Comparison of ENCODE assay signal across 1 cellular context in genomic region chr19:39157997-39158389, GRCh38.
TF ChIP-seq lines count a peak whose summit lies in the region.

No MANE protein-coding gene starts in this region.

TF ChIP-seq in HEK293, 187 proteins besides CTCF, POLR2A, EP300 and RAD21 (continued from another document and continues in another):
- TF ChIP-seq ZNF280D (tag by site-specific recombination; IDR thresholded peaks at IDR 0.05), result no peak
- TF ChIP-seq ZNF398 (tag by site-specific recombination; IDR thresholded peaks at IDR 0.05), result no peak
- TF ChIP-seq ZNF404 (tag by site-specific recombination; IDR thresholded peaks at IDR 0.05), result no peak
- no peak for TF ChIP-seq ZNF16 (tag by site-specific recombination; IDR thresholded peaks at IDR 0.05; ENCODE audit: low read depth)
- TF ChIP-seq SP7 (tag by site-specific recombination; IDR thresholded peaks at IDR 0.05), result no peak
- no peak for TF ChIP-seq ZNF530 (tag by site-specific recombination; IDR thresholded peaks at IDR 0.05; ENCODE audit: low read depth)
- TF ChIP-seq ZBTB21 (tag by site-specific recombination; IDR thresholded peaks at IDR 0.05), result no peak
- no peak for TF ChIP-seq ZNF830 (tag by site-specific recombination; IDR thresholded peaks at IDR 0.05; ENCODE audit: low read depth)
- TF ChIP-seq TSHZ1 (tag by site-specific recombination; IDR thresholded peaks at IDR 0.05; ENCODE audit: borderline replicate concordance), result no peak
- peak; percentile 68 for TF ChIP-seq ZBTB26 (tag by site-specific recombination; optimal IDR thresholded peaks at IDR 0.05)
- TF ChIP-seq ZNF138 (tag by site-specific recombination; IDR thresholded peaks at IDR 0.05; ENCODE audit: borderline replicate concordance), result no peak
- no peak for TF ChIP-seq ZNF596 (tag by site-specific recombination; IDR thresholded peaks at IDR 0.05)
- no peak for TF ChIP-seq IKZF3 (tag by site-specific recombination; IDR thresholded peaks at IDR 0.05)
- peak; percentile 70; the same call in 1 of the 2 replicates for TF ChIP-seq ZNF280C (tag by site-specific recombination; IDR thresholded peaks at IDR 0.05)
- TF ChIP-seq ZNF433 (tag by site-specific recombination; IDR thresholded peaks at IDR 0.05; ENCODE audit: low read depth), result no peak
- no peak; the same call in 1 of the 2 replicates for TF ChIP-seq REPIN1 (tag by site-specific recombination; IDR thresholded peaks at IDR 0.05; ENCODE audit: low read depth)
- TF ChIP-seq ZIC2 (tag by site-specific recombination; IDR thresholded peaks at IDR 0.05), result no peak
- no peak for TF ChIP-seq ZNF302 (tag by site-specific recombination; IDR thresholded peaks at IDR 0.05; ENCODE audit: low read depth)
- TF ChIP-seq BCL11A (tag by site-specific recombination; IDR thresholded peaks at IDR 0.05; ENCODE audit: low read depth), result no peak
- TF ChIP-seq RBAK (tag by site-specific recombination; IDR thresholded peaks at IDR 0.05), result no peak
- no peak for TF ChIP-seq KLF17 (tag by site-specific recombination; IDR thresholded peaks at IDR 0.05)
- no peak for TF ChIP-seq ZEB2 (tag by site-specific recombination; IDR thresholded peaks at IDR 0.05)
- no peak for TF ChIP-seq ZNF366 (tag by site-specific recombination; conservative IDR thresholded peaks at IDR 0.05)
- no peak for TF ChIP-seq ZNF670 (tag by site-specific recombination; IDR thresholded peaks at IDR 0.05; ENCODE audit: low read depth)
- no peak for TF ChIP-seq ZNF473 (tag by site-specific recombination; IDR thresholded peaks at IDR 0.05)
- no peak for TF ChIP-seq ZBTB11 (tag by site-specific recombination; conservative IDR thresholded peaks at IDR 0.05; ENCODE audit: low read depth)
- peak; percentile 55; the same call in 1 of the 2 replicates for TF ChIP-seq ZBTB48 (tag by site-specific recombination; IDR thresholded peaks at IDR 0.05)
- TF ChIP-seq ZNF133 (tag by site-specific recombination; IDR thresholded peaks at IDR 0.05), result no peak
- no peak for TF ChIP-seq HOXA7 (CRISPR knock-in tag; IDR thresholded peaks at IDR 0.05; ENCODE audit: borderline replicate concordance)
- TF ChIP-seq ZNF488 (tag by site-specific recombination; IDR thresholded peaks at IDR 0.05), result 0 out of 2 replicates have a peak, but pooled peaks have one; percentile 16
- no peak for TF ChIP-seq HIC1 (tag by site-specific recombination; IDR thresholded peaks at IDR 0.05)
- no peak; the same call in 1 of the 2 replicates for TF ChIP-seq FEZF1 (tag by site-specific recombination; IDR thresholded peaks at IDR 0.05)
- TF ChIP-seq BCL6B (tag by site-specific recombination; IDR thresholded peaks at IDR 0.05), result no peak
- no peak for TF ChIP-seq ZNF223 (tag by site-specific recombination; IDR thresholded peaks at IDR 0.05)
- TF ChIP-seq GLI2 (tag by site-specific recombination; IDR thresholded peaks at IDR 0.05; ENCODE audit: borderline replicate concordance, low read depth), result no peak
- no peak; the same call in 1 of the 2 replicates for TF ChIP-seq ZFP41 (tag by site-specific recombination; IDR thresholded peaks at IDR 0.05; ENCODE audit: borderline replicate concordance)
- no peak for TF ChIP-seq HOXC10 (CRISPR knock-in tag; IDR thresholded peaks at IDR 0.05)
